ENCODE assay signal across 8 cellular contexts in the genomic region with DNA sequence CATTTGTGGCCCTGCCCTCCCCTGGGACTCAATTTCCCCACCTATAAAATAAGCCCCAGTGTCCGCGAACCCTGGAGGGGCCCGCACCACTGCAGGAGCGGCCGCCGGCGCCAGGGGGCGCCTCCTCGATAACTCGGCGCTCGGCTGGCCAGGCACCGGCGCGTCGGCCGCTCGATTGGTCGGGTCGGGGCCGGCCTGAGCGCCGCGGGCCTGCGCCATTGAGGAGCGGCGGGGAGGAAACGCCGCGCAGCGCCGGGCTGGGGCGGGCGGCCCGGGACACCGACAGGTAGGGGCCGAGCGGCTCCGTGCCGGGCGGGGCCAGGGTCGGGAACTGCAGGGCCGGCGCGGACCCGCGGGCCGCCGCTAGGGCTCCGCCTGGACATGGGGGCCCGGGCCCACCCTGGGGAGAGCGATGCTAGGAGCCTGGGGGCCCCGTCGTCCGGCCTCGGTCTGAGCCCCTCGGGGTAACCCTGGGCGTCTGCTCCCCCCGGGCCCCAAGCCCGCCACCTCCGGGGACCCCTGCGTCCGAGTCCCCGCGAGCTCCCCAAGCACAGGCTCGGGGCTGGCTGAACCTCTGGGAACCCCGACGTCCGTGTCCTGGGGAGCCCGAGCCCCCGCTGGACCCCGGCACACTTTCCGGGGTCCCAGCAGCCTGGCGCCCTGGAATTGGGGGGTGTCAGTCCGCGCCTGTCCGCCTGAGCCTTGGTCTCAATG. TPM values are rescaled to one million over a fixed set of nuclear protein-coding genes. Genes with fewer than 3 reads are reported as not detected.
DNase-seq lines count a peak whose midpoint lies in the region; ATAC-seq, FAIRE-seq and TF ChIP-seq lines count a peak whose summit lies in the region.

A gene with protein sequence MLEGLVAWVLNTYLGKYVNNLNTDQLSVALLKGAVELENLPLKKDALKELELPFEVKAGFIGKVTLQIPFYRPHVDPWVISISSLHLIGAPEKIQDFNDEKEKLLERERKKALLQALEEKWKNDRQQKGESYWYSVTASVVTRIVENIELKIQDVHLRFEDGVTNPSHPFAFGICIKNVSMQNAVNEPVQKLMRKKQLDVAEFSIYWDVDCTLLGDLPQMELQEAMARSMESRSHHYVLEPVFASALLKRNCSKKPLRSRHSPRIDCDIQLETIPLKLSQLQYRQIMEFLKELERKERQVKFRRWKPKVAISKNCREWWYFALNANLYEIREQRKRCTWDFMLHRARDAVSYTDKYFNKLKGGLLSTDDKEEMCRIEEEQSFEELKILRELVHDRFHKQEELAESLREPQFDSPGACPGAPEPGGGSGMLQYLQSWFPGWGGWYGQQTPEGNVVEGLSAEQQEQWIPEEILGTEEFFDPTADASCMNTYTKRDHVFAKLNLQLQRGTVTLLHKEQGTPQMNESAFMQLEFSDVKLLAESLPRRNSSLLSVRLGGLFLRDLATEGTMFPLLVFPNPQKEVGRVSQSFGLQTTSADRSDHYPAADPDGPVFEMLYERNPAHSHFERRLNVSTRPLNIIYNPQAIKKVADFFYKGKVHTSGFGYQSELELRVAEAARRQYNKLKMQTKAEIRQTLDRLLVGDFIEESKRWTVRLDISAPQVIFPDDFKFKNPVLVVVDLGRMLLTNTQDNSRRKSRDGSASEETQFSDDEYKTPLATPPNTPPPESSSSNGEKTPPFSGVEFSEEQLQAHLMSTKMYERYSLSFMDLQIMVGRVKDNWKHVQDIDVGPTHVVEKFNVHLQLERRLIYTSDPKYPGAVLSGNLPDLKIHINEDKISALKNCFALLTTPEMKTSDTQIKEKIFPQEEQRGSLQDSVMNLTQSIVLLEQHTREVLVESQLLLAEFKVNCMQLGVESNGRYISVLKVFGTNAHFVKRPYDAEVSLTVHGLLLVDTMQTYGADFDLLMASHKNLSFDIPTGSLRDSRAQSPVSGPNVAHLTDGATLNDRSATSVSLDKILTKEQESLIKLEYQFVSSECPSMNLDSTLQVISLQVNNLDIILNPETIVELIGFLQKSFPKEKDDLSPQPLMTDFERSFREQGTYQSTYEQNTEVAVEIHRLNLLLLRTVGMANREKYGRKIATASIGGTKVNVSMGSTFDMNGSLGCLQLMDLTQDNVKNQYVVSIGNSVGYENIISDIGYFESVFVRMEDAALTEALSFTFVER (N-terminal part only) (plus strand): TSS at position 196 of the 714 bp plus-strand sequence. CDS start 4,237 bp downstream, outside the sequence.

- no peaks in the 10 kb centered on the region for H3K9me1 ChIP-seq in keratinocyte (ENCODE audit: control insufficient read depth, extremely low read depth, insufficient read depth, low read length)

- no peaks in the 10 kb centered on the region for H3K27me3 Mint-ChIP-seq in central memory CD8-positive, alpha-beta T cell

- peak within 1 kb of the TSS; percentile 92 for H3K27ac ChIP-seq in keratinocyte (ENCODE audit: control insufficient read depth, insufficient read depth, low read length)

- no peaks in the 10 kb centered on the region for H3K9me3 Mint-ChIP-seq in central memory CD8-positive, alpha-beta T cell

- peak within 1 kb of the TSS; percentile 87 for H3K4me3 Mint-ChIP-seq in central memory CD8-positive, alpha-beta T cell

- FAIRE-seq in keratinocyte (lab: Jason Lieb, UNC): no peak

- no peaks in the 10 kb centered on the region for H3K27me3 ChIP-seq in keratinocyte (ENCODE audit: control insufficient read depth, extremely low read depth, insufficient read depth, low read length)

- DNase-seq in NCI-H2081 (lab: John Stamatoyannopoulos, UW) (peak; percentile 69 to 78), NCI-H2081 treated with DMSO at 0.1 percent for 48 hours (lab: John Stamatoyannopoulos, UW) (no peak), NCI-H2196 treated with DMSO at 0.1 percent for 48 hours (lab: John Stamatoyannopoulos, UW; ENCODE audit: unreplicated experiment) (peak; percentile 38), keratinocyte (ENCODE audit: low read depth, low spot score) (no peak)
- peak; percentile 66 for DNase-seq in activated CD4-positive, CD25-positive, alpha-beta regulatory T cell treated with anti-CD3 and anti-CD28 coated beads, Interleukin-2, amount 50 U/mL, for 16 hours (ENCODE audit: low read depth, low spot score)
- DNase-seq in central memory CD8-positive, alpha-beta T cell (ENCODE audit: low spot score in 2 of 2): peak; percentile 70 to 72
- DNase-seq in stimulated activated CD4-positive, alpha-beta T cell treated with anti-CD3 and anti-CD28 coated beads, Interleukin-15, amount 100 ng/mL, for 1 hour (ENCODE audit: low read depth in 1 of 2, low spot score in 1 of 2): peak; percentile 71 to 82

- peaks cover 16% of the 10 kb centered on the region for H3K4me1 Mint-ChIP-seq in central memory CD8-positive, alpha-beta T cell

- H3K27ac Mint-ChIP-seq in central memory CD8-positive, alpha-beta T cell (ENCODE audit: low read depth): peak within 1 kb of the TSS; percentile 88

- peaks cover 0 to 2% of the 10 kb centered on the region in 2 experiments for H3K36me3 ChIP-seq in keratinocyte (ENCODE audit: control insufficient read depth in 2 of 2, extremely low read depth in 1 of 2, insufficient read depth in 2 of 2, low read length in 2 of 2)

- peak within 1 kb of the TSS; percentile 91 for H2AFZ ChIP-seq in keratinocyte (ENCODE audit: control insufficient read depth, low read length)

- peaks cover 35% of the 10 kb centered on the region for H3K79me2 ChIP-seq in keratinocyte (ENCODE audit: control insufficient read depth, insufficient read depth, low read length)

- peak within 1 kb of the TSS; percentile 91 to 98 (median 93) for H3K4me3 ChIP-seq in keratinocyte (ENCODE audit: control insufficient read depth in 2 of 3, extremely low read depth in 1 of 3, insufficient read depth in 2 of 3, low read depth in 1 of 3, low read length in 3 of 3)

- peak within 1 kb of the TSS; percentile 100 for H3K4me2 ChIP-seq in keratinocyte (ENCODE audit: control insufficient read depth, extremely low read depth, insufficient read depth, low read depth, low read length)

- peaks cover 18% of the 10 kb centered on the region for H3K4me1 ChIP-seq in keratinocyte (ENCODE audit: control insufficient read depth, extremely low read depth, insufficient read depth, low read length)

- no peaks in the 10 kb centered on the region for H3K9me3 ChIP-seq in keratinocyte (ENCODE audit: control insufficient read depth, low read depth, low read length)

- dilution Hi-C loops in keratinocyte (cut with MboI; ENCODE audit: extremely low pct_ligation_motif_present, low sequenced_read_pairs): no loop called here

- H3K9ac ChIP-seq in keratinocyte (ENCODE audit: control insufficient read depth, extremely low read depth, insufficient read depth, low read length): peak within 1 kb of the TSS; percentile 92

- peaks cover 14% of the 10 kb centered on the region for H3K36me3 Mint-ChIP-seq in central memory CD8-positive, alpha-beta T cell (ENCODE audit: insufficient read depth)

- peak; percentile 89 for ATAC-seq in HG02798 (IDR thresholded peaks at IDR 0.05; ENCODE audit: poor library complexity, unreplicated experiment)
- ATAC-seq in central memory CD8-positive, alpha-beta T cell (replicated peaks; ENCODE audit: extremely low read depth, poor library complexity, severe bottlenecking): peak; percentile 95

- peak; percentile 67 to 93 (median 91) for TF ChIP-seq CTCF in keratinocyte (optimal IDR thresholded peaks at IDR 0.05 in 1 of 3, IDR thresholded peaks at IDR 0.05 in 1 of 3, conservative IDR thresholded peaks at IDR 0.05 in 1 of 3; ENCODE audit: extremely low read depth in 1 of 3, insufficient read depth in 2 of 3, low read length in 3 of 3)

- H4K20me1 ChIP-seq in keratinocyte (ENCODE audit: control insufficient read depth, extremely low read depth, insufficient read depth, low read length): no peaks in the 10 kb centered on the region

RNA-seq across cellular contexts. Expression of the gene that starts here (rescaled TPM):
- 19.0 to 24.3 TPM (median 20.4 TPM) in 3 replicates for polyA plus RNA-seq in keratinocyte
- 21.9 TPM for polyA plus RNA-seq in keratinocyte (2011; ENCODE audit: low read depth)
- 10.6 and 16.9 TPM in 2 replicates for polyA plus RNA-seq in keratinocyte (2011; cell fraction: cytosol; rRNA removed)
- polyA plus RNA-seq in keratinocyte (2011; cell fraction: nucleus; rRNA removed): 74.9 and 86.4 TPM in 2 replicates
- 20.7 and 23.9 TPM in 2 replicates for polyA plus RNA-seq in keratinocyte (2012; ENCODE audit: low replicate concordance)
- 50.7 to 103 TPM (median 76.6 TPM) in 3 replicates for polyA minus RNA-seq in keratinocyte
- 24.4 TPM for polyA minus RNA-seq in keratinocyte (2011; cell fraction: cytosol; rRNA and poly(A)+ RNA removed)
- 137 and 245 TPM in 2 replicates for polyA minus RNA-seq in keratinocyte (2011; cell fraction: nucleus; rRNA and poly(A)+ RNA removed)

Comparison
In these comparisons a context has a peak if more than half of its experiments do, and no peak if none do; other contexts are left out.
1. DNase-seq: peak in NCI-H2081 (2 of 2), NCI-H2196 treated with DMSO at 0.1 percent for 48 hours (single experiment), activated CD4-positive, CD25-positive, alpha-beta regulatory T cell treated with anti-CD3 and anti-CD28 coated beads, Interleukin-2, amount 50 U/mL, for 16 hours (single experiment), central memory CD8-positive, alpha-beta T cell (2 of 2) and stimulated activated CD4-positive, alpha-beta T cell treated with anti-CD3 and anti-CD28 coated beads, Interleukin-15, amount 100 ng/mL, for 1 hour (2 of 2); none in NCI-H2081 treated with DMSO at 0.1 percent for 48 hours (single experiment) and keratinocyte (single experiment).